In the genomic region with DNA sequence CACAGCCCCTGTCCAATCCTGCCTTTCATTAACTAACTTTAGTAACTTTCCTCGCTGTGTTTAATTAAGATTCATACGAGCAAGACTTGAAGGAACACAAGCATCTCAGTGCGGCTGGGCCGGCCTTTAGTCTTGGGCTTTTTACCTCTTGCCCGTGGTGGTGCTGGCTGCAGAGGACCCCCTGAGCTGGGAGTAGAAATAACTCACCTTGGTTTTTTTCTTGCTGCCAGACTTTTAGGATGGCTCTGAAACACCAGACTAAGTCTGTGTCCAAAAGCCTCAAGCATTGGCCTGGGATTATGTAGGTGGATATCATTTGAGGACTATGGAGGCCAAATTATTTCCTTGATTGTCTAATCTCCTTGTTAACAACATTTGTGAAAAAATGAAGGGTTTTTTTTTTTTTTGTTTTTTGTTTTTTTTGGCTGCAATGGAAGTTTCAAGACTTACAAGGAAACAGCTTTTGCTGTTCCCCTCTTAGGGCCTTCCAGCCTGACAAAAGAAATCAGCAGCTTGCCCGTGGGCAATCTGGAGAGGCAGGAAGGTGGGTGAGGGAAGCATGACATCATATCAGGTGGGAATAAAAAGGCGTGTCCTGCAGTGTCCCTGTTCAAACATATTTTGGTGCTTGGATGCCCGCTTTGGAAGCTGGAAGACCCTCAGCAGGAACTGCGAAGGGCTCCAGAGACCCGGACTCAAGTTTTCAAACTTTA, we compare ENCODE assay signal across 16 cellular contexts. TPM values are rescaled to one million over a fixed set of nuclear protein-coding genes. Genes with fewer than 3 reads are reported as not detected.
A peak's percentile ranks its signal among the peaks of the same experiment; 100 is the strongest.
DNase-seq lines count a peak whose midpoint lies in the region; ATAC-seq and TF ChIP-seq lines count a peak whose summit lies in the region.
"Had no signal": no experiment of that assay in that cellular context is flagged by ENCODE, and none has a peak within 500 bp of the region (broad histone marks: within the 10 kb centered on the region; RNA-seq: fewer than 3 reads in every experiment).

No MANE protein-coding gene starts in this region.

- H3K4me1 Mint-ChIP-seq in chondrocyte (ENCODE audit: low read depth) (peaks cover 3% of the 10 kb centered on the region), neural crest cell (peaks cover 27% of the 10 kb centered on the region)

- intact Hi-C loops in cardiac septum (cut with DNase I) (no loop called here), left ventricle myocardium superior (cut with micrococcal nuclease) (no loop called here)

- H3K9me3 Mint-ChIP-seq in chondrocyte (ENCODE audit: low read depth) = no peaks in the 10 kb centered on the region
- H3K9me3 Mint-ChIP-seq in neural crest cell = peaks cover 11% of the 10 kb centered on the region
- H3K9me3 Mint-ChIP-seq: CD4-positive, alpha-beta T cell had no signal

- ATAC-seq in left ventricle myocardium superior = no peak
- ATAC-seq: HepG2, PC-3 had no signal

- H3K27ac Mint-ChIP-seq in chondrocyte (ENCODE audit: unreplicated experiment) = no peak overlapping the region
- no peak overlapping the region for H3K27ac Mint-ChIP-seq in neural crest cell (ENCODE audit: unreplicated experiment)
- H3K27ac Mint-ChIP-seq: CD4-positive, alpha-beta T cell; HFFc6 had no signal

- H3K4me3 Mint-ChIP-seq in chondrocyte (ENCODE audit: unreplicated experiment) (no peak overlapping the region), neural crest cell (peak overlapping the region; percentile 34)
- H3K4me3 Mint-ChIP-seq: CD4-positive, alpha-beta T cell; HFFc6 had no signal

- TF ChIP-seq CTCF in chondrocyte (IDR thresholded peaks at IDR 0.05) (no peak), neural crest cell (conservative IDR thresholded peaks at IDR 0.05) (no peak)

- H3K36me3 Mint-ChIP-seq in chondrocyte (ENCODE audit: low read depth) (peaks cover 2% of the 10 kb centered on the region), neural crest cell (ENCODE audit: low read depth) (peaks cover 6% of the 10 kb centered on the region)

- H3K27me3 Mint-ChIP-seq in chondrocyte (ENCODE audit: low read depth) = peaks cover 20% of the 10 kb centered on the region
- peaks cover 19% of the 10 kb centered on the region for H3K27me3 Mint-ChIP-seq in neural crest cell (ENCODE audit: low read depth)
- H3K27me3 Mint-ChIP-seq: CD4-positive, alpha-beta T cell had no signal

- DNase-seq in cardiac septum (ENCODE audit: low spot score) = peak; percentile 19
- no peak for DNase-seq in left ventricle myocardium superior
- peak; percentile 50 for DNase-seq in chondrocyte (ENCODE audit: low spot score)
- DNase-seq in neural crest cell (ENCODE audit: low read depth, low spot score) = no peak
- DNase-seq in HuH-7 (ENCODE audit: low spot score) = no peak
- DNase-seq in COR-L47 (lab: John Stamatoyannopoulos, UW) = no peak
- no peak for DNase-seq in cortex of kidney (lab: John Stamatoyannopoulos, UW)
- DNase-seq in NCI-H2227 treated with DMSO at 0.1 percent for 48 hours (lab: John Stamatoyannopoulos, UW) = no peak
- DNase-seq: DND-41, GF-D8, HFFc6, NCI-H2081 treated with DMSO at 0.1 percent for 48 hours, NCI-H524 treated with DMSO at 0.1 percent for 48 hours, PC-3 had no signal

RNA-seq across cellular contexts. Expression of a gene that starts 44.0 kb away (rescaled TPM):
- 0.19 TPM for total RNA-seq in cardiac septum
- not detected for total RNA-seq in left ventricle myocardium superior
- 0.12 to 0.60 TPM (median 0.41 TPM) in 3 replicates for total RNA-seq in chondrocyte
- 1.1 and 1.4 TPM in 2 replicates for total RNA-seq in neural crest cell
- total RNA-seq: HFFc6 had no signal

Comparison
In these comparisons a context has a peak if more than half of its experiments do, and no peak if none do; other contexts are left out.
1. DNase-seq: peak in cardiac septum (single experiment) and chondrocyte (single experiment); none in left ventricle myocardium superior (single experiment), neural crest cell (single experiment), HuH-7 (single experiment), COR-L47 (single experiment), cortex of kidney (single experiment) and NCI-H2227 treated with DMSO at 0.1 percent for 48 hours (single experiment).